ENCODE assay signal across 8 cellular contexts in the genomic region with DNA sequence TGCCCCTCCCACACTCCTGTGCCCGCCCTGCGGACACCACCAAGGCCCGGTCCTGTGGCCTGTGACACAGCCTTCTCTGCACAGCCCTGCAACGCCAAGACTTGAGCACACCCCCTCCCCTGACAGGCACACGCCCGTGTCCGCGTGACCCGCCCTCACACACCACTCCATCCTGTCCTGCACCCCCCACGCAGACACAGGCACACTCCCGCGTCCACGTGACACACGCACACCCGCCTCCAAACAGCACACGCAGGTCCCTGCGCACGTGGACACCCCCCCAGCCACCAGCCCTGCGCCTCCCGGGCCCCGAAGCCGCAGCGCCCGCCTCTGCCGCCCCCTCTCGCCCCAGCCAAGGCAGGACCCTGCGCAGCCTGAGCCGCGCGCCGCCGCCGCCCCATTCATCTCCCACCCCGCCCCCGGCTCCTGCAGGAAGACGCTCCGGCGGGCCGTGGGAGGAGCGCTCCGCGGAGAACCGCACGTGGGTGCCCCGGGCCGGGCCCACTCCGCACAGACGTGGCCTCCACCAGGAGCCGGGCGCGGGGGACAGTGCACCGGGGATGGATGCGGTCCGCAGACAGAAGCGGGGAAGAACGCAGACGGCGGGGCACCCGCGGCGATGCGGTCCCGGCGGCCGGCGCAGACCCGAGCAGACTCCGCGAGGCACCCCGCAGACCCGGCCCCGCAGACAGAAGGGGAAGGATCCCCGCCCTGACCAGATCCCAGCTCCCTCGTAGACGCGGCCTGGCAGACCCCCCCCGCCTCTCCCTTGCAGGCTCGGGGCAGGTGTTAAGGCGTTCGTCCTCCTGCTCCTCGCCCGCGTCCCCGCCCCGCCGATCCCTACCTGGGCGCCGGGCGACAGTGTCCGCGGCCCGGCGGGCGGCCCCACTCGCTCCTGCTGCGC. TPM values are rescaled to one million over a fixed set of nuclear protein-coding genes. Genes with fewer than 3 reads are reported as not detected.
A peak's percentile ranks its signal among the peaks of the same experiment; 100 is the strongest.
DNase-seq lines count a peak whose midpoint lies in the region; ATAC-seq, FAIRE-seq and TF ChIP-seq lines count a peak whose summit lies in the region.

No MANE protein-coding gene starts in this region.

- no peak for TF ChIP-seq CTCF in choroid plexus epithelial cell (conservative IDR thresholded peaks at IDR 0.05; ENCODE audit: low read depth, low read length)

- DNase-seq in DMS53 treated with DMSO at 0.1 percent for 48 hours (lab: John Stamatoyannopoulos, UW; ENCODE audit: unreplicated experiment) (peak; percentile 77), H54 (ENCODE audit: insufficient read length, low spot score) (peak; percentile 91), NAMALWA (ENCODE audit: low spot score) (peak; percentile 41), choroid plexus epithelial cell (ENCODE audit: low read depth) (peak; percentile 51), left lobe of liver (ENCODE audit: low spot score) (peak; percentile 66), NCI-H1092 treated with DMSO at 0.1 percent for 48 hours (lab: John Stamatoyannopoulos, UW) (no peak)
- DNase-seq in activated CD4-positive, alpha-beta T cell treated with anti-CD3 and anti-CD28 coated beads for 4 hours = peak; percentile 72 to 85
- peak; percentile 65 to 68 for DNase-seq in stimulated activated CD4-positive, alpha-beta T cell treated with anti-CD3 and anti-CD28 coated beads, Interleukin-2, amount 100 ng/mL, for 24 hours

- peak; percentile 31; the same call in 1 of the 2 replicates for TF ChIP-seq POLR2A in H54 (IDR thresholded peaks at IDR 0.05; ENCODE audit: low read depth, low read length)

- H3K4me3 ChIP-seq in choroid plexus epithelial cell (ENCODE audit: low read depth, low read length) = peak overlapping the region; percentile 61

- peak; percentile 38 for ATAC-seq in left lobe of liver

- peak; percentile 43 for FAIRE-seq in H54 (lab: Jason Lieb, UNC)

RNA-seq across cellular contexts. Expression of a gene that starts 0.5 kb away (rescaled TPM):
- 0.35 TPM for total RNA-seq in left lobe of liver

RNA-seq across cellular contexts. Expression of a gene that starts 23.9 kb away (rescaled TPM):
- total RNA-seq in left lobe of liver = 0.13 TPM

RNA-seq across cellular contexts. Expression of a gene that starts 46.3 kb away (rescaled TPM):
- total RNA-seq in left lobe of liver = 11.5 TPM
